ENCODE assay signal across 9 cellular contexts in the genomic region with DNA sequence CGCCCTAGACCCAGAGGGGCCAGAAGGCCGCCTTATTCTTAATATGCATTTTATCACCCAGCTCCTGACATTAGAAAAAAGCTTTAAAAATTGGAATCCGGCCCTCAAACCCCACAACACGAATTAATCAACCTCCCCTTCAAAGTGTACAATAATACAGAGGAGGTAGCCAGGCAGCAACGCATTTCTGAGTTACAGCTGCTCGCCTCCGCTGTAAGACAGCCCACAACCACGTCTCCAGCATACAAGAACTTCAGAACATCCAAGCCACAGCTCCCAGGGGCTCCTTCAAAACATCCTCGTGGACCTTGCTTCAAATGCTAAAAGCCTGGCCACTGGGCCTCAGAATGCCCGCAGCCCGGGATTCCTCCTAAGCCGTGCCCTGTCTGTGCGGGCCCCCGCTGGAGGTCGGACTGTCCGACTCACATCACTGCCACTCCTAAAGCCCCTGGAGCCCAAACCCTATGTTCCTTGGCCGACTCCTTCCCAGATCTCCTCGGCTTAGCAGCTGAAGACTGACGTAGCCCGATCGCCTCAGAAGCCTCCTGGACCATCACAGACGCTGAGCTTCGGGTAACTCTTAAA. TPM values are rescaled to one million over a fixed set of nuclear protein-coding genes. Genes with fewer than 3 reads are reported as not detected.
DNase-seq lines count a peak whose midpoint lies in the region; ATAC-seq and TF ChIP-seq lines count a peak whose summit lies in the region.
"Not testable (repeated sequence)": the region's sequence is repeated elsewhere in the genome, so short reads cannot be mapped to it uniquely, and the experiment has no call there.
"Had no signal": no experiment of that assay in that cellular context is flagged by ENCODE, and none has a peak within 500 bp of the region (broad histone marks: within the 10 kb centered on the region; RNA-seq: fewer than 3 reads in every experiment).

No MANE protein-coding gene starts in this region.

- H3K4me3 Mint-ChIP-seq in CD8-positive, alpha-beta T cell: peak overlapping the region; percentile 86
- H3K4me3 Mint-ChIP-seq in T-helper 2 cell treated with Interferon-gamma antibody and Interleukin-4, amounts not matched to agents 5 μg/mL and 100 μg/mL, for 36 hours: peak overlapping the region; percentile 72
- peak overlapping the region; percentile 70 for H3K4me3 Mint-ChIP-seq in activated CD8-positive, alpha-beta T cell treated with anti-CD3 and anti-CD28 coated beads for 36 hours
- H3K4me3 Mint-ChIP-seq in activated naive CD4-positive, alpha-beta T cell treated with anti-CD3 and anti-CD28 coated beads, Interleukin-2, amount 10 ng/mL, durations not matched to agents 7 days and 5 days: peak overlapping the region; percentile 74
- peak overlapping the region; percentile 68 for H3K4me3 Mint-ChIP-seq in stimulated activated effector memory CD8-positive, alpha-beta T cell treated with anti-CD3 and anti-CD28 coated beads, Interleukin-12 subunit alpha, Interleukin-12 subunit beta, amount 100 ng/mL, for 72 hours

- H3K27ac Mint-ChIP-seq in CD8-positive, alpha-beta T cell; activated CD8-positive, alpha-beta T cell treated with anti-CD3 and anti-CD28 coated beads for 36 hours; activated naive CD4-positive, alpha-beta T cell treated with anti-CD3 and anti-CD28 coated beads, Interleukin-2, amount 10 ng/mL, durations not matched to agents 7 days and 5 days: not testable (repeated sequence)
- peak overlapping the region; percentile 81 for H3K27ac Mint-ChIP-seq in T-helper 2 cell treated with Interferon-gamma antibody and Interleukin-4, amounts not matched to agents 5 μg/mL and 100 μg/mL, for 36 hours
- peak overlapping the region; percentile 77 for H3K27ac Mint-ChIP-seq in stimulated activated effector memory CD8-positive, alpha-beta T cell treated with anti-CD3 and anti-CD28 coated beads, Interleukin-12 subunit alpha, Interleukin-12 subunit beta, amount 100 ng/mL, for 72 hours

- POLR2A ChIA-PET in CD8-positive, alpha-beta T cell (lab: Charles Lee): interaction anchor here (0.8 to 2.1 kb wide), 3 partner anchors 11 to 28 kb away, joined by 3 to 15 read pairs (median 4); no protein-coding TSS in a partner anchor
- POLR2A ChIA-PET in activated CD8-positive, alpha-beta T cell treated with anti-CD3 and anti-CD28 coated beads for 36 hours (lab: Charles Lee): not testable (repeated sequence)

- H3K27me3 Mint-ChIP-seq in CD8-positive, alpha-beta T cell (ENCODE audit: low read depth); T-helper 2 cell treated with Interferon-gamma antibody and Interleukin-4, amounts not matched to agents 5 μg/mL and 100 μg/mL, for 36 hours (ENCODE audit: low read depth); activated CD8-positive, alpha-beta T cell treated with anti-CD3 and anti-CD28 coated beads for 36 hours; activated naive CD4-positive, alpha-beta T cell treated with anti-CD3 and anti-CD28 coated beads, Interleukin-2, amount 10 ng/mL, durations not matched to agents 7 days and 5 days: not testable (repeated sequence)

- not testable (repeated sequence) for ATAC-seq in CD8-positive, alpha-beta T cell; activated CD8-positive, alpha-beta T cell treated with anti-CD3 and anti-CD28 coated beads for 36 hours; stimulated activated effector memory CD8-positive, alpha-beta T cell treated with anti-CD3 and anti-CD28 coated beads, Interleukin-12 subunit alpha, Interleukin-12 subunit beta, amount 100 ng/mL, for 72 hours

- not testable (repeated sequence) for H3K36me3 Mint-ChIP-seq in CD8-positive, alpha-beta T cell; T-helper 2 cell treated with Interferon-gamma antibody and Interleukin-4, amounts not matched to agents 5 μg/mL and 100 μg/mL, for 36 hours (ENCODE audit: low read depth); activated CD8-positive, alpha-beta T cell treated with anti-CD3 and anti-CD28 coated beads for 36 hours (ENCODE audit: low read depth); activated naive CD4-positive, alpha-beta T cell treated with anti-CD3 and anti-CD28 coated beads, Interleukin-2, amount 10 ng/mL, durations not matched to agents 7 days and 5 days; stimulated activated effector memory CD8-positive, alpha-beta T cell treated with anti-CD3 and anti-CD28 coated beads, Interleukin-12 subunit alpha, Interleukin-12 subunit beta, amount 100 ng/mL, for 72 hours

- intact Hi-C loops in CD8-positive, alpha-beta T cell (cut with DNase I, micrococcal nuclease): loop anchor here in 1 of 2 experiments (5.0 kb wide), 1 partner anchor 1090 kb away; no protein-coding TSS in a partner anchor
- intact Hi-C loops in activated CD8-positive, alpha-beta T cell treated with anti-CD3 and anti-CD28 coated beads for 36 hours (cut with micrococcal nuclease): loop anchor here (10.0 kb wide), 1 partner anchor 58 kb away; no protein-coding TSS in a partner anchor

- H3K4me3 ChIP-seq in CD8-positive, alpha-beta T cell (ENCODE audit: low read depth, low read length); effector memory CD4-positive, alpha-beta T cell (ENCODE audit: insufficient read depth, low read depth, low read length, poor library complexity, severe bottlenecking): not testable (repeated sequence)

- not testable (repeated sequence) for DNase-seq in CD8-positive, alpha-beta T cell; T-helper 2 cell treated with Interferon-gamma antibody and Interleukin-4, amounts not matched to agents 5 μg/mL and 100 μg/mL, for 36 hours (ENCODE audit: low spot score); activated CD8-positive, alpha-beta T cell treated with anti-CD3 and anti-CD28 coated beads for 36 hours; activated naive CD4-positive, alpha-beta T cell treated with anti-CD3 and anti-CD28 coated beads, Interleukin-2, amount 10 ng/mL, durations not matched to agents 7 days and 5 days; effector memory CD4-positive, alpha-beta T cell; stimulated activated effector memory CD8-positive, alpha-beta T cell treated with anti-CD3 and anti-CD28 coated beads, Interleukin-12 subunit alpha, Interleukin-12 subunit beta, amount 100 ng/mL, for 72 hours (ENCODE audit: low spot score in 2 of 2)
- peak; percentile 44 for DNase-seq in NCI-H82 (lab: John Stamatoyannopoulos, UW)

- not testable (repeated sequence) for H3K36me3 ChIP-seq in CD8-positive, alpha-beta T cell (ENCODE audit: insufficient read depth, low read length); effector memory CD4-positive, alpha-beta T cell (ENCODE audit: control insufficient read depth, insufficient read depth, low read length)

- CTCF ChIA-PET in CD8-positive, alpha-beta T cell (lab: Charles Lee): interaction anchor here (1.0 to 1.5 kb wide), 2 partner anchors 11 to 12 kb away, joined by 3 read pairs; no protein-coding TSS in a partner anchor
- CTCF ChIA-PET in activated CD8-positive, alpha-beta T cell treated with anti-CD3 and anti-CD28 coated beads for 36 hours (lab: Charles Lee): interaction anchor here (1.1 to 1.9 kb wide), 3 partner anchors 11 to 61 kb away, joined by 4 to 10 read pairs (median 4); no protein-coding TSS in a partner anchor
- CTCF ChIA-PET in activated naive CD4-positive, alpha-beta T cell treated with anti-CD3 and anti-CD28 coated beads, Interleukin-2, amount 10 ng/mL, durations not matched to agents 7 days and 5 days (lab: Charles Lee): interaction anchor here (1.2 to 3.4 kb wide), 7 partner anchors 10 to 76 kb away, joined by 3 to 17 read pairs (median 4); no protein-coding TSS in a partner anchor

- H3K4me1 Mint-ChIP-seq in CD8-positive, alpha-beta T cell (ENCODE audit: low read depth): peaks cover 25% of the 10 kb centered on the region
- peaks cover 33% of the 10 kb centered on the region for H3K4me1 Mint-ChIP-seq in T-helper 2 cell treated with Interferon-gamma antibody and Interleukin-4, amounts not matched to agents 5 μg/mL and 100 μg/mL, for 36 hours (ENCODE audit: low read depth)
- H3K4me1 Mint-ChIP-seq in activated CD8-positive, alpha-beta T cell treated with anti-CD3 and anti-CD28 coated beads for 36 hours (ENCODE audit: low read depth): peaks cover 29% of the 10 kb centered on the region
- H3K4me1 Mint-ChIP-seq in activated naive CD4-positive, alpha-beta T cell treated with anti-CD3 and anti-CD28 coated beads, Interleukin-2, amount 10 ng/mL, durations not matched to agents 7 days and 5 days; stimulated activated effector memory CD8-positive, alpha-beta T cell treated with anti-CD3 and anti-CD28 coated beads, Interleukin-12 subunit alpha, Interleukin-12 subunit beta, amount 100 ng/mL, for 72 hours: not testable (repeated sequence)

- H3K4me1 ChIP-seq in CD8-positive, alpha-beta T cell (ENCODE audit: insufficient read depth, low read length): peaks cover 28% of the 10 kb centered on the region
- not testable (repeated sequence) for H3K4me1 ChIP-seq in effector memory CD4-positive, alpha-beta T cell (ENCODE audit: control insufficient read depth, insufficient read depth, low read length, poor library complexity, severe bottlenecking)

- not testable (repeated sequence) for TF ChIP-seq CTCF in CD8-positive, alpha-beta T cell (IDR thresholded peaks at IDR 0.05); activated CD8-positive, alpha-beta T cell treated with anti-CD3 and anti-CD28 coated beads for 36 hours (IDR thresholded peaks at IDR 0.05)

- not testable (repeated sequence) for H3K9me3 Mint-ChIP-seq in CD8-positive, alpha-beta T cell; T-helper 2 cell treated with Interferon-gamma antibody and Interleukin-4, amounts not matched to agents 5 μg/mL and 100 μg/mL, for 36 hours; activated CD8-positive, alpha-beta T cell treated with anti-CD3 and anti-CD28 coated beads for 36 hours; activated naive CD4-positive, alpha-beta T cell treated with anti-CD3 and anti-CD28 coated beads, Interleukin-2, amount 10 ng/mL, durations not matched to agents 7 days and 5 days; stimulated activated effector memory CD8-positive, alpha-beta T cell treated with anti-CD3 and anti-CD28 coated beads, Interleukin-12 subunit alpha, Interleukin-12 subunit beta, amount 100 ng/mL, for 72 hours

- not testable (repeated sequence) for H3K9me3 ChIP-seq in CD8-positive, alpha-beta T cell (ENCODE audit: low read length); effector memory CD4-positive, alpha-beta T cell (ENCODE audit: control insufficient read depth, low read length)

- peak overlapping the region; percentile 58 for H3K27ac ChIP-seq in CD8-positive, alpha-beta T cell (ENCODE audit: low read depth, low read length)
- peak overlapping the region; percentile 42 for H3K27ac ChIP-seq in effector memory CD4-positive, alpha-beta T cell (ENCODE audit: insufficient read depth, low read length, poor library complexity, severe bottlenecking)

- H3K27me3 ChIP-seq in CD8-positive, alpha-beta T cell (ENCODE audit: insufficient read depth, low read length); effector memory CD4-positive, alpha-beta T cell (replicated peaks; ENCODE audit: control insufficient read depth, insufficient read depth, low read length, poor library complexity, severe bottlenecking): not testable (repeated sequence)

RNA-seq across cellular contexts. Expression of a gene that starts 20.9 kb away (rescaled TPM):
- 10 to 100 TPM; 27.9 to 30.2 TPM for total RNA-seq in CD8-positive, alpha-beta T cell
- total RNA-seq in activated CD8-positive, alpha-beta T cell treated with anti-CD3 and anti-CD28 coated beads for 36 hours: 10 to 100 TPM; 32.8 to 36.7 TPM

RNA-seq across cellular contexts. Expression of a gene that starts 42.8 kb away (rescaled TPM):
- total RNA-seq in CD8-positive, alpha-beta T cell: not detected
- not detected for total RNA-seq in activated CD8-positive, alpha-beta T cell treated with anti-CD3 and anti-CD28 coated beads for 36 hours
- total RNA-seq: A673, GM23338 had no signal
